Comparison of ENCODE assay signal across 8 cellular contexts in genomic region chr16:2459647-2460390, GRCh38. TPM values are rescaled to one million over a fixed set of nuclear protein-coding genes. Genes with fewer than 3 reads are reported as not detected.
DNase-seq lines count a peak whose midpoint lies in the region; ATAC-seq and TF ChIP-seq lines count a peak whose summit lies in the region.

Gene TEDC2, plus strand, starts transcription at chr16:2460109. Its CDS starts 36 bp downstream, at chr16:2460145.

- no peaks in the 10 kb centered on the region for H3K27me3 Mint-ChIP-seq in activated B cell treated with CpG ODN at 0.5 μM for 24 hours

- DNase-seq in AG08396 (ENCODE audit: low spot score) (peak; percentile 99), NCI-H345 treated with DMSO at 0.1 percent for 48 hours (lab: John Stamatoyannopoulos, UW; ENCODE audit: unreplicated experiment) (peak; percentile 93), activated B cell treated with CpG ODN at 0.5 μM for 24 hours (peak; percentile 91), iris pigment epithelial cell (ENCODE audit: low read depth) (peak; percentile 93)
- peak; percentile 95 for DNase-seq in central memory CD4-positive, alpha-beta T cell
- DNase-seq in stimulated activated CD4-positive, alpha-beta T cell treated with anti-CD3 and anti-CD28 coated beads, Interleukin-12 subunit alpha, Interleukin-12 subunit beta, amount 100 ng/mL, for 4 hours, result peak; percentile 97

- in situ Hi-C loops in GM18951 (cut with MboI; ENCODE audit: low sequenced_read_pairs, unreplicated experiment), result no loop called here

- peak; percentile 71 for TF ChIP-seq POLR2A in GM18951 (IDR thresholded peaks at IDR 0.05; ENCODE audit: extremely low read depth, insufficient read depth, insufficient read length)

- H3K4me3 Mint-ChIP-seq in activated B cell treated with CpG ODN at 0.5 μM for 24 hours, result peak within 1 kb of the TSS; percentile 86

- POLR2A ChIA-PET in activated B cell treated with CpG ODN at 0.5 μM for 24 hours (lab: Charles Lee), result interaction anchor here (0.5 to 1.5 kb wide), 13 partner anchors 9 to 319 kb away, joined by 3 to 9 read pairs (median 5); partner anchors contain the start of genes ATP6V0C, RNPS1, TBC1D24 and TRAF7

- H3K4me1 Mint-ChIP-seq in activated B cell treated with CpG ODN at 0.5 μM for 24 hours, result peaks cover 9% of the 10 kb centered on the region

- intact Hi-C loops in activated B cell treated with CpG ODN at 0.5 μM for 24 hours (cut with micrococcal nuclease), result loop anchor here (1.0 to 2.0 kb wide), 4 partner anchors 14 to 237 kb away; partner anchors contain the start of genes CCNF and E4F1

- ATAC-seq in HG03280 (IDR thresholded peaks at IDR 0.05; ENCODE audit: unreplicated experiment) (peak; percentile 93), activated B cell treated with CpG ODN at 0.5 μM for 24 hours (ENCODE audit: low read depth) (peak; percentile 100)

- peak within 1 kb of the TSS; percentile 73 for H3K27ac Mint-ChIP-seq in activated B cell treated with CpG ODN at 0.5 μM for 24 hours

- peaks cover 4% of the 10 kb centered on the region for H3K36me3 Mint-ChIP-seq in activated B cell treated with CpG ODN at 0.5 μM for 24 hours (ENCODE audit: low read depth)

- no peak for TF ChIP-seq CTCF in activated B cell treated with CpG ODN at 0.5 μM for 24 hours (IDR thresholded peaks at IDR 0.05)

- no peaks in the 10 kb centered on the region for H3K9me3 Mint-ChIP-seq in activated B cell treated with CpG ODN at 0.5 μM for 24 hours

- CTCF ChIA-PET in activated B cell treated with CpG ODN at 0.5 μM for 24 hours (lab: Charles Lee), result interaction anchor here (1.1 kb wide), 1 partner anchor 41 kb away, joined by 5 read pairs; no protein-coding TSS in a partner anchor

RNA-seq across cellular contexts. Expression of gene TEDC2, which starts in this region (rescaled TPM):
- total RNA-seq in activated B cell treated with CpG ODN at 0.5 μM for 24 hours, result 3.4 and 4.4 TPM in 2 replicates

Comparison
In these comparisons a context has a peak if more than half of its experiments do, and no peak if none do; other contexts are left out.
1. Peak in every context shown above with its lines: DNase-seq and ATAC-seq.